In genomic region chr2:219540784-219541504, GRCh38 we compare ENCODE assay signal across 11 cellular contexts. TPM values are rescaled to one million over a fixed set of nuclear protein-coding genes. Genes with fewer than 3 reads are reported as not detected.
A peak's percentile ranks its signal among the peaks of the same experiment; 100 is the strongest.
DNase-seq lines count a peak whose midpoint lies in the region; ATAC-seq and TF ChIP-seq lines count a peak whose summit lies in the region.
"Had no signal": no experiment of that assay in that cellular context is flagged by ENCODE, and none has a peak within 500 bp of the region (broad histone marks: within the 10 kb centered on the region; RNA-seq: fewer than 3 reads in every experiment).

No MANE protein-coding gene starts in this region.

- CTCF ChIA-PET in OCI-LY7 (lab: Charles Lee; ENCODE audit: unreplicated experiment) = interaction anchor here (0.5 to 2.0 kb wide), 7 partner anchors 11 to 1691 kb away, joined by 3 to 6 read pairs (median 3); partner anchors contain the start of gene GMPPA

- H3K4me1 Mint-ChIP-seq in activated naive CD8-positive, alpha-beta T cell (ENCODE audit: low read depth) = peaks cover 18% of the 10 kb centered on the region
- peaks cover 19% of the 10 kb centered on the region for H3K4me1 Mint-ChIP-seq in activated naive CD8-positive, alpha-beta T cell treated with anti-CD3 and anti-CD28 coated beads for 36 hours
- H3K4me1 Mint-ChIP-seq in effector memory CD8-positive, alpha-beta T cell (ENCODE audit: low read depth in 2 of 2) = peaks cover 13 to 22% of the 10 kb centered on the region in 2 donors
- H3K4me1 Mint-ChIP-seq in type B pancreatic cell (ENCODE audit: unreplicated experiment) = peaks cover 18% of the 10 kb centered on the region

- peaks cover 24% of the 10 kb centered on the region for H3K36me3 ChIP-seq in OCI-LY7 (ENCODE audit: insufficient read depth, low read length)

- H3K4me3 ChIP-seq in OCI-LY7 (ENCODE audit: low read depth, low read length, poor library complexity, severe bottlenecking) = peak overlapping the region; percentile 80

- intact Hi-C loops in OCI-LY7 (cut with micrococcal nuclease; ENCODE audit: unreplicated experiment) = loop anchor here (1.0 to 5.0 kb wide), 4 partner anchors 101 to 364 kb away; partner anchors contain the start of genes CNPPD1, DNPEP and RETREG2

- no peak for ATAC-seq in effector memory CD8-positive, alpha-beta T cell (replicated peaks)
- no peak for ATAC-seq in GM21423 (IDR thresholded peaks at IDR 0.05; ENCODE audit: unreplicated experiment)

- POLR2A ChIA-PET in OCI-LY7 (lab: Charles Lee) = interaction anchor here (0.9 to 1.1 kb wide), 2 partner anchors 42 to 56 kb away, joined by 3 to 4 read pairs; partner anchors contain the start of genes GMPPA and STK11IP

- H3K36me3 Mint-ChIP-seq in activated naive CD8-positive, alpha-beta T cell = peaks cover 2% of the 10 kb centered on the region
- H3K36me3 Mint-ChIP-seq in activated naive CD8-positive, alpha-beta T cell treated with anti-CD3 and anti-CD28 coated beads for 36 hours = peaks cover 13% of the 10 kb centered on the region
- peaks cover 7% of the 10 kb centered on the region for H3K36me3 Mint-ChIP-seq in effector memory CD8-positive, alpha-beta T cell (ENCODE audit: insufficient read depth)
- peaks cover 3% of the 10 kb centered on the region for H3K36me3 Mint-ChIP-seq in type B pancreatic cell

- no TSS peak for BruUV-seq in OCI-LY7 (replicated peaks; lab: Mats Ljungman, UMichigan)

- no peaks in the 10 kb centered on the region for H3K9me3 Mint-ChIP-seq in activated naive CD8-positive, alpha-beta T cell (ENCODE audit: low read depth)
- H3K9me3 Mint-ChIP-seq in activated naive CD8-positive, alpha-beta T cell treated with anti-CD3 and anti-CD28 coated beads for 36 hours = no peaks in the 10 kb centered on the region
- H3K9me3 Mint-ChIP-seq in effector memory CD8-positive, alpha-beta T cell = no peaks in the 10 kb centered on the region
- no peaks in the 10 kb centered on the region for H3K9me3 Mint-ChIP-seq in type B pancreatic cell
- H3K9me3 Mint-ChIP-seq: activated CD4-positive, alpha-beta memory T cell treated with anti-CD3 and anti-CD28 coated beads for 36 hours; activated naive CD4-positive, alpha-beta T cell treated with anti-CD3 and anti-CD28 coated beads for 36 hours had no signal

- H3K27me3 Mint-ChIP-seq in activated naive CD8-positive, alpha-beta T cell = no peaks in the 10 kb centered on the region
- peaks cover 10% of the 10 kb centered on the region for H3K27me3 Mint-ChIP-seq in activated naive CD8-positive, alpha-beta T cell treated with anti-CD3 and anti-CD28 coated beads for 36 hours
- H3K27me3 Mint-ChIP-seq in effector memory CD8-positive, alpha-beta T cell = peaks cover 0 to 6% of the 10 kb centered on the region in 2 donors
- peaks cover under 1% of the 10 kb centered on the region for H3K27me3 Mint-ChIP-seq in type B pancreatic cell
- H3K27me3 Mint-ChIP-seq: activated CD4-positive, alpha-beta memory T cell treated with anti-CD3 and anti-CD28 coated beads for 36 hours had no signal

- no peaks in the 10 kb centered on the region for H3K9me3 ChIP-seq in OCI-LY7 (ENCODE audit: low read length)

- H2AFZ ChIP-seq in OCI-LY7 (ENCODE audit: low read length) = no peak overlapping the region; the same call in 1 of the 2 replicates

- 0 out of 2 replicates have a peak, but pooled peaks cover 5% of the 10 kb centered on the region for H4K20me1 ChIP-seq in OCI-LY7 (ENCODE audit: insufficient read depth, low read length)

- H3K27ac Mint-ChIP-seq in activated naive CD8-positive, alpha-beta T cell = no peak overlapping the region
- H3K27ac Mint-ChIP-seq in activated naive CD8-positive, alpha-beta T cell treated with anti-CD3 and anti-CD28 coated beads for 36 hours = no peak overlapping the region
- H3K27ac Mint-ChIP-seq in effector memory CD8-positive, alpha-beta T cell = peak overlapping the region in 1 of 2 donors; percentile 9
- H3K27ac Mint-ChIP-seq in type B pancreatic cell = no peak overlapping the region
- H3K27ac Mint-ChIP-seq: activated CD4-positive, alpha-beta memory T cell treated with anti-CD3 and anti-CD28 coated beads for 36 hours; activated naive CD4-positive, alpha-beta T cell treated with anti-CD3 and anti-CD28 coated beads for 36 hours had no signal

- H3K9me2 ChIP-seq in OCI-LY7 (ENCODE audit: insufficient read depth, low read length) = no peaks in the 10 kb centered on the region

- no peak overlapping the region for H3K27ac ChIP-seq in OCI-LY7 (ENCODE audit: low read depth, low read length, poor library complexity, severe bottlenecking)

- H3K4me2 ChIP-seq in OCI-LY7 (ENCODE audit: low read length) = peak overlapping the region; percentile 81; the same call in 1 of the 2 replicates

- no peak for DNase-seq in activated naive CD8-positive, alpha-beta T cell treated with anti-CD3 and anti-CD28 coated beads for 36 hours
- DNase-seq in OCI-LY7 (ENCODE audit: low spot score) = no peak
- no peak for DNase-seq in effector memory CD8-positive, alpha-beta T cell
- DNase-seq in type B pancreatic cell (ENCODE audit: extremely low spot score, unreplicated experiment) = no peak
- DNase-seq in NCI-H2171 treated with DMSO at 0.1 percent for 48 hours (lab: John Stamatoyannopoulos, UW) = no peak
- DNase-seq in DMS79 (lab: John Stamatoyannopoulos, UW) = no peak
- DNase-seq: NCI-H446 treated with DMSO at 0.1 percent for 48 hours had no signal

- H3K4me1 ChIP-seq in OCI-LY7 (ENCODE audit: insufficient read depth, low read length, poor library complexity, severe bottlenecking) = no peaks in the 10 kb centered on the region

- H3K4me3 Mint-ChIP-seq in activated naive CD8-positive, alpha-beta T cell = peak overlapping the region; percentile 93
- H3K4me3 Mint-ChIP-seq in activated naive CD8-positive, alpha-beta T cell treated with anti-CD3 and anti-CD28 coated beads for 36 hours = no peak overlapping the region
- peak overlapping the region; percentile 82 to 83 for H3K4me3 Mint-ChIP-seq in effector memory CD8-positive, alpha-beta T cell
- peak overlapping the region; percentile 88 for H3K4me3 Mint-ChIP-seq in type B pancreatic cell

- peaks cover 9% of the 10 kb centered on the region; the same call in 1 of the 2 replicates for H3K79me2 ChIP-seq in OCI-LY7 (ENCODE audit: insufficient read depth, low read depth, low read length)

- TF ChIP-seq CTCF in OCI-LY7 (conservative IDR thresholded peaks at IDR 0.05; ENCODE audit: low read length) = no peak
- TF ChIP-seq CTCF in type B pancreatic cell (conservative IDR thresholded peaks at IDR 0.05) = no peak

RNA-seq across cellular contexts. Expression of gene CHPF, which starts 2.7 kb away (rescaled TPM):
- total RNA-seq in activated naive CD8-positive, alpha-beta T cell treated with anti-CD3 and anti-CD28 coated beads for 36 hours = 10 to 100 TPM; 21.9 to 23.9 TPM
- 14.5 and 24.1 TPM in 2 replicates for total RNA-seq in OCI-LY7 (2014; rRNA removed; shearing (Covaris generic))
- total RNA-seq in OCI-LY7 (2022) (30.5 and 33.0 TPM in 2 replicates), type B pancreatic cell (ENCODE audit: low replicate concordance) (47.5 and 73.7 TPM in 2 replicates)

RNA-seq across cellular contexts. Expression of gene TMEM198, which starts 2.9 kb away (rescaled TPM):
- 1 to 10 TPM; 3.5 to 4.2 TPM for total RNA-seq in activated naive CD8-positive, alpha-beta T cell treated with anti-CD3 and anti-CD28 coated beads for 36 hours
- total RNA-seq in OCI-LY7 (2014; rRNA removed; shearing (Covaris generic)) = 1.4 and 2.5 TPM in 2 replicates
- 6.1 and 6.6 TPM in 2 replicates for total RNA-seq in OCI-LY7 (2022)
- 7.8 and 9.7 TPM in 2 replicates for total RNA-seq in type B pancreatic cell (ENCODE audit: low replicate concordance)

RNA-seq across cellular contexts. Expression of gene ASIC4, which starts 26.7 kb away (rescaled TPM):
- not detected for total RNA-seq in activated naive CD8-positive, alpha-beta T cell treated with anti-CD3 and anti-CD28 coated beads for 36 hours
- total RNA-seq in OCI-LY7 (2014; rRNA removed; shearing (Covaris generic)) = 0.39 and 0.73 TPM in 2 replicates
- 0.74 and 0.96 TPM in 2 replicates for total RNA-seq in OCI-LY7 (2022)
- 0.79 and 0.99 TPM in 2 replicates for total RNA-seq in type B pancreatic cell (ENCODE audit: low replicate concordance)
- total RNA-seq: activated naive CD4-positive, alpha-beta T cell treated with anti-CD3 and anti-CD28 coated beads for 36 hours had no signal

RNA-seq across cellular contexts. Expression of gene OBSL1, which starts 30.4 kb away (rescaled TPM):
- total RNA-seq in activated naive CD8-positive, alpha-beta T cell treated with anti-CD3 and anti-CD28 coated beads for 36 hours = 1 to 10 TPM; 1.7 to 2.0 TPM
- total RNA-seq in OCI-LY7 (2014; rRNA removed; shearing (Covaris generic)) = 0.25 TPM in 1 of 2 replicates, not detected in the other
- 0.18 TPM in 1 of 2 replicates, not detected in the other for total RNA-seq in OCI-LY7 (2022)
- 118 and 197 TPM in 2 replicates for total RNA-seq in type B pancreatic cell (ENCODE audit: low replicate concordance)

RNA-seq across cellular contexts. Expression of gene INHA, which starts 31.2 kb away (rescaled TPM):
- not detected for total RNA-seq in activated naive CD8-positive, alpha-beta T cell treated with anti-CD3 and anti-CD28 coated beads for 36 hours
- total RNA-seq in OCI-LY7 (2014; rRNA removed; shearing (Covaris generic)) = not detected in 2 replicates
- total RNA-seq in OCI-LY7 (2022) (not detected in 2 replicates), type B pancreatic cell (ENCODE audit: low replicate concordance) (1.2 and 1.3 TPM in 2 replicates)
- total RNA-seq: activated CD4-positive, alpha-beta memory T cell treated with anti-CD3 and anti-CD28 coated beads for 36 hours; activated naive CD4-positive, alpha-beta T cell treated with anti-CD3 and anti-CD28 coated beads for 36 hours had no signal
